In genomic region chr7:27873981-27874957, GRCh38 we compare ENCODE assay signal across 11 cellular contexts.
DNase-seq lines count a peak whose midpoint lies in the region; ATAC-seq and TF ChIP-seq lines count a peak whose summit lies in the region.
"Had no signal": no experiment of that assay in that cellular context is flagged by ENCODE, and none has a peak within 500 bp of the region (broad histone marks: within the 10 kb centered on the region; RNA-seq: fewer than 3 reads in every experiment).

No MANE protein-coding gene starts in this region.

- H3K9me3 ChIP-seq in adrenal gland (replicated peaks in 1 of 3) (no peaks in the 10 kb centered on the region), heart right ventricle (no peaks in the 10 kb centered on the region)

- intact Hi-C loops in adrenal gland (cut with DNase I): no loop called here
- intact Hi-C loops in heart right ventricle (cut with DNase I): no loop called here
- intact Hi-C loops in sciatic nerve (cut with DNase I): no loop called here

- DNase-seq in G401 (ENCODE audit: low spot score) (peak; percentile 26), adrenal gland (peak; percentile 86 to 93 (median 89)), heart right ventricle (peak; percentile 30 to 70), sciatic nerve (ENCODE audit: low spot score) (peak; percentile 71), glutamatergic neuron (no peak)
- DNase-seq in stimulated activated CD4-positive, alpha-beta T cell treated with anti-CD3 and anti-CD28 coated beads, Interleukin-4, amount 100 ng/mL, for 24 hours: no peak
- no peak for DNase-seq in activated CD8-positive, alpha-beta T cell treated with anti-CD3 and anti-CD28 coated beads, Interleukin-2, amount 10 ng/mL, durations not matched to agents 7 days and 5 days
- DNase-seq: activated naive CD8-positive, alpha-beta T cell treated with anti-CD3 and anti-CD28 coated beads, Interleukin-2, amount 10 ng/mL, durations not matched to agents 7 days and 5 days; NCI-H2029 treated with DMSO at 0.1 percent for 48 hours had no signal

- peaks cover 8% of the 10 kb centered on the region for H3K36me3 Mint-ChIP-seq in glutamatergic neuron (ENCODE audit: unreplicated experiment)
- no peaks in the 10 kb centered on the region for H3K36me3 Mint-ChIP-seq in activated CD8-positive, alpha-beta T cell treated with anti-CD3 and anti-CD28 coated beads, Interleukin-2, amount 10 ng/mL, durations not matched to agents 7 days and 5 days (ENCODE audit: low read depth)
- H3K36me3 Mint-ChIP-seq: activated naive CD8-positive, alpha-beta T cell treated with anti-CD3 and anti-CD28 coated beads, Interleukin-2, amount 10 ng/mL, durations not matched to agents 7 days and 5 days; mesothelial cell of epicardium had no signal

- TF ChIP-seq CTCF in adrenal gland (IDR thresholded peaks at IDR 0.05) (no peak), heart right ventricle (IDR thresholded peaks at IDR 0.05) (no peak), glutamatergic neuron (IDR thresholded peaks at IDR 0.05; ENCODE audit: partially characterized antibody, unreplicated experiment) (no peak)

- no peak overlapping the region for H3K27ac Mint-ChIP-seq in glutamatergic neuron (ENCODE audit: unreplicated experiment)
- no peak overlapping the region for H3K27ac Mint-ChIP-seq in activated CD8-positive, alpha-beta T cell treated with anti-CD3 and anti-CD28 coated beads, Interleukin-2, amount 10 ng/mL, durations not matched to agents 7 days and 5 days
- H3K27ac Mint-ChIP-seq: activated naive CD8-positive, alpha-beta T cell treated with anti-CD3 and anti-CD28 coated beads, Interleukin-2, amount 10 ng/mL, durations not matched to agents 7 days and 5 days; mesothelial cell of epicardium had no signal

- no peak overlapping the region for H3K4me3 Mint-ChIP-seq in glutamatergic neuron (ENCODE audit: unreplicated experiment)
- H3K4me3 Mint-ChIP-seq in activated CD8-positive, alpha-beta T cell treated with anti-CD3 and anti-CD28 coated beads, Interleukin-2, amount 10 ng/mL, durations not matched to agents 7 days and 5 days: no peak overlapping the region
- H3K4me3 Mint-ChIP-seq: activated naive CD8-positive, alpha-beta T cell treated with anti-CD3 and anti-CD28 coated beads, Interleukin-2, amount 10 ng/mL, durations not matched to agents 7 days and 5 days; mesothelial cell of epicardium had no signal

- no peak for TF ChIP-seq POLR2A in adrenal gland (IDR thresholded peaks at IDR 0.05)

- no peaks in the 10 kb centered on the region for H3K27me3 Mint-ChIP-seq in glutamatergic neuron (ENCODE audit: unreplicated experiment)
- H3K27me3 Mint-ChIP-seq in activated CD8-positive, alpha-beta T cell treated with anti-CD3 and anti-CD28 coated beads, Interleukin-2, amount 10 ng/mL, durations not matched to agents 7 days and 5 days (ENCODE audit: low read depth): peaks cover 6% of the 10 kb centered on the region

- CTCF ChIA-PET in activated CD8-positive, alpha-beta T cell treated with anti-CD3 and anti-CD28 coated beads, Interleukin-2, amount 10 ng/mL, durations not matched to agents 7 days and 5 days (lab: Charles Lee): no interaction called here

- H3K27ac ChIP-seq in adrenal gland (peak overlapping the region; percentile 15 to 89 (median 63)), heart right ventricle (peak overlapping the region in 2 of 10 donors; percentile 29 to 42)

- H3K4me1 Mint-ChIP-seq in glutamatergic neuron (ENCODE audit: low read depth, unreplicated experiment): peaks cover 9% of the 10 kb centered on the region
- H3K4me1 Mint-ChIP-seq in activated CD8-positive, alpha-beta T cell treated with anti-CD3 and anti-CD28 coated beads, Interleukin-2, amount 10 ng/mL, durations not matched to agents 7 days and 5 days (ENCODE audit: low read depth): peaks cover 2% of the 10 kb centered on the region
- H3K4me1 Mint-ChIP-seq: mesothelial cell of epicardium had no signal

- H3K27me3 ChIP-seq in adrenal gland: no peaks in the 10 kb centered on the region
- H3K27me3 ChIP-seq in heart right ventricle: no peaks in the 10 kb centered on the region

- H3K4me1 ChIP-seq in adrenal gland (replicated peaks in 1 of 2) (peaks cover 45 to 49% of the 10 kb centered on the region in 2 donors), heart right ventricle (peaks cover 2 to 37% (median 28%) of the 10 kb centered on the region in 9 donors)

- WGBS in adrenal gland, 4 donors: 42 to 54% (median 46%) methylated on average over 13 of the region's 13 CpGs
- whole genome bisulfite sequencing in heart right ventricle, 2 donors: 62 to 65% methylated on average over 13 of the region's 13 CpGs

- in situ Hi-C loops in G401 (cut with HindIII; ENCODE audit: low sequenced_read_pairs): no loop called here

- POLR2A ChIA-PET in activated CD8-positive, alpha-beta T cell treated with anti-CD3 and anti-CD28 coated beads, Interleukin-2, amount 10 ng/mL, durations not matched to agents 7 days and 5 days (lab: Charles Lee): no interaction called here

- H3K4me3 ChIP-seq in adrenal gland (no peak overlapping the region), heart right ventricle (no peak overlapping the region)

- H3K36me3 ChIP-seq in adrenal gland (replicated peaks in 1 of 2) (no peaks in the 10 kb centered on the region), heart right ventricle (no peaks in the 10 kb centered on the region)

- no peaks in the 10 kb centered on the region for H3K9me3 Mint-ChIP-seq in glutamatergic neuron (ENCODE audit: unreplicated experiment)
- no peaks in the 10 kb centered on the region for H3K9me3 Mint-ChIP-seq in activated CD8-positive, alpha-beta T cell treated with anti-CD3 and anti-CD28 coated beads, Interleukin-2, amount 10 ng/mL, durations not matched to agents 7 days and 5 days (ENCODE audit: insufficient read depth)
- H3K9me3 Mint-ChIP-seq: activated naive CD8-positive, alpha-beta T cell treated with anti-CD3 and anti-CD28 coated beads, Interleukin-2, amount 10 ng/mL, durations not matched to agents 7 days and 5 days; mesothelial cell of epicardium had no signal

- peak; percentile 67 to 89 (median 87) for ATAC-seq in heart right ventricle
- ATAC-seq in sciatic nerve: peak; percentile 77
- no peak for ATAC-seq in HG02678 (IDR thresholded peaks at IDR 0.05; ENCODE audit: unreplicated experiment)
- no peak for ATAC-seq in activated CD8-positive, alpha-beta T cell treated with anti-CD3 and anti-CD28 coated beads, Interleukin-2, amount 10 ng/mL, durations not matched to agents 7 days and 5 days

Comparison
In these comparisons a context has a peak if more than half of its experiments do, and no peak if none do; other contexts are left out.
1. DNase-seq: peak in G401 (single experiment), adrenal gland (7 of 7), heart right ventricle (2 of 2) and sciatic nerve (single experiment); none in stimulated activated CD4-positive, alpha-beta T cell treated with anti-CD3 and anti-CD28 coated beads, Interleukin-4, amount 100 ng/mL, for 24 hours (single experiment), glutamatergic neuron (single experiment) and activated CD8-positive, alpha-beta T cell treated with anti-CD3 and anti-CD28 coated beads, Interleukin-2, amount 10 ng/mL, durations not matched to agents 7 days and 5 days (single experiment).
2. ATAC-seq: peak in heart right ventricle (8 of 8) and sciatic nerve (single experiment); none in HG02678 (single experiment) and activated CD8-positive, alpha-beta T cell treated with anti-CD3 and anti-CD28 coated beads, Interleukin-2, amount 10 ng/mL, durations not matched to agents 7 days and 5 days (single experiment).